8 cellular contexts compared by ENCODE assay signal in genomic region chr6:157760589-157761330, GRCh38.
A peak's percentile ranks its signal among the peaks of the same experiment; 100 is the strongest.
DNase-seq lines count a peak whose midpoint lies in the region; ATAC-seq, FAIRE-seq and TF ChIP-seq lines count a peak whose summit lies in the region.

No MANE protein-coding gene starts in this region.

- no peaks in the 10 kb centered on the region for H3K9me3 ChIP-seq in BLaER1
- no peaks in the 10 kb centered on the region for H3K9me3 ChIP-seq in RWPE2 (ENCODE audit: severe bottlenecking)
- H3K9me3 ChIP-seq in kidney (ENCODE audit: control insufficient read depth in 1 of 2, low read length in 2 of 2) = no peaks in the 10 kb centered on the region
- H3K9me3 ChIP-seq in BE2C = no peaks in the 10 kb centered on the region; the same call in 1 of the 2 replicates

- H4K20me1 ChIP-seq in BLaER1 = peaks cover 16% of the 10 kb centered on the region

- DNase-seq in RWPE2 (ENCODE audit: low spot score) (peak; percentile 75), stromal cell of bone marrow (ENCODE audit: low read depth) (peak; percentile 90), kidney (no peak), hippocampal formation (lab: John Stamatoyannopoulos, UW) (no peak), BE2C (no peak)
- DNase-seq in effector memory CD8-positive, alpha-beta T cell = no peak

- peak overlapping the region; percentile 61 to 93 for H3K27ac Mint-ChIP-seq in effector memory CD8-positive, alpha-beta T cell

- H3K9me3 Mint-ChIP-seq in effector memory CD8-positive, alpha-beta T cell = no peaks in the 10 kb centered on the region

- intact Hi-C loops in kidney (cut with DNase I) = no loop called here

- H3K27ac ChIP-seq in BLaER1 (no peak overlapping the region), RWPE2 (ENCODE audit: poor library complexity, severe bottlenecking) (peak overlapping the region; percentile 70), kidney (ENCODE audit: low read depth in 2 of 2, low read length in 2 of 2) (no peak overlapping the region)

- peak overlapping the region; percentile 4 to 71 for H3K4me3 Mint-ChIP-seq in effector memory CD8-positive, alpha-beta T cell

- H3K27me3 Mint-ChIP-seq in effector memory CD8-positive, alpha-beta T cell = peaks cover 8 to 13% of the 10 kb centered on the region in 2 donors

- no peak for TF ChIP-seq CTCF in RWPE2 (IDR thresholded peaks at IDR 0.05; ENCODE audit: poor library complexity, severe bottlenecking)
- no peak for TF ChIP-seq CTCF in kidney (IDR thresholded peaks at IDR 0.05; ENCODE audit: borderline replicate concordance, extremely low read depth, insufficient read depth)
- TF ChIP-seq CTCF in BE2C (IDR thresholded peaks at IDR 0.05; ENCODE audit: low read depth, low read length) = no peak

- peak overlapping the region; percentile 92 for H3K4me2 ChIP-seq in BLaER1

- no peak for FAIRE-seq in kidney (lab: Jason Lieb, UNC)

- no peaks in the 10 kb centered on the region for H3K27me3 ChIP-seq in BLaER1
- no peaks in the 10 kb centered on the region for H3K27me3 ChIP-seq in RWPE2 (ENCODE audit: insufficient read depth, poor library complexity, severe bottlenecking)
- no peaks in the 10 kb centered on the region for H3K27me3 ChIP-seq in BE2C

- H3K9ac ChIP-seq in BLaER1 = no peak overlapping the region
- no peak overlapping the region for H3K9ac ChIP-seq in kidney (ENCODE audit: low read length in 2 of 2)

- ATAC-seq in HG02588 (IDR thresholded peaks at IDR 0.05; ENCODE audit: unreplicated experiment) (peak; percentile 9), RWPE2 (ENCODE audit: low read depth) (peak; percentile 37)
- no peak for ATAC-seq in effector memory CD8-positive, alpha-beta T cell (replicated peaks)

- peaks cover 73% of the 10 kb centered on the region for H3K4me1 ChIP-seq in BLaER1
- peaks cover 52% of the 10 kb centered on the region for H3K4me1 ChIP-seq in RWPE2 (ENCODE audit: insufficient read depth, poor library complexity, severe bottlenecking)
- H3K4me1 ChIP-seq in kidney (ENCODE audit: control insufficient read depth in 1 of 2, insufficient read depth in 1 of 2, low read depth in 1 of 2, low read length in 2 of 2) = peaks cover 38 to 43% of the 10 kb centered on the region in 2 donors
- no peaks in the 10 kb centered on the region for H3K4me1 ChIP-seq in BE2C

- H3K4me1 Mint-ChIP-seq in effector memory CD8-positive, alpha-beta T cell (ENCODE audit: low read depth in 2 of 2) = peaks cover 31 to 45% of the 10 kb centered on the region in 2 donors

- H3K4me3 ChIP-seq in BLaER1 = no peak overlapping the region
- H3K4me3 ChIP-seq in RWPE2 (ENCODE audit: severe bottlenecking) = no peak overlapping the region
- no peak overlapping the region for H3K4me3 ChIP-seq in kidney (ENCODE audit: low read length in 2 of 2)
- H3K4me3 ChIP-seq in BE2C (ENCODE audit: low read depth, low read length) = no peak overlapping the region

- H3K36me3 ChIP-seq in BLaER1 (no peaks in the 10 kb centered on the region), RWPE2 (ENCODE audit: low read depth) (no peaks in the 10 kb centered on the region), kidney (ENCODE audit: control insufficient read depth in 1 of 2, insufficient read depth in 2 of 2, low read length in 2 of 2) (no peaks in the 10 kb centered on the region), BE2C (no peaks in the 10 kb centered on the region)

- H3K36me3 Mint-ChIP-seq in effector memory CD8-positive, alpha-beta T cell (ENCODE audit: insufficient read depth) = peaks cover 18% of the 10 kb centered on the region

Comparison
In these comparisons a context has a peak if more than half of its experiments do, and no peak if none do; other contexts are left out.
1. DNase-seq: peak in RWPE2 (single experiment) and stromal cell of bone marrow (single experiment); none in effector memory CD8-positive, alpha-beta T cell (0 of 3), kidney (single experiment), hippocampal formation (0 of 2) and BE2C (single experiment).